In the genomic region with DNA sequence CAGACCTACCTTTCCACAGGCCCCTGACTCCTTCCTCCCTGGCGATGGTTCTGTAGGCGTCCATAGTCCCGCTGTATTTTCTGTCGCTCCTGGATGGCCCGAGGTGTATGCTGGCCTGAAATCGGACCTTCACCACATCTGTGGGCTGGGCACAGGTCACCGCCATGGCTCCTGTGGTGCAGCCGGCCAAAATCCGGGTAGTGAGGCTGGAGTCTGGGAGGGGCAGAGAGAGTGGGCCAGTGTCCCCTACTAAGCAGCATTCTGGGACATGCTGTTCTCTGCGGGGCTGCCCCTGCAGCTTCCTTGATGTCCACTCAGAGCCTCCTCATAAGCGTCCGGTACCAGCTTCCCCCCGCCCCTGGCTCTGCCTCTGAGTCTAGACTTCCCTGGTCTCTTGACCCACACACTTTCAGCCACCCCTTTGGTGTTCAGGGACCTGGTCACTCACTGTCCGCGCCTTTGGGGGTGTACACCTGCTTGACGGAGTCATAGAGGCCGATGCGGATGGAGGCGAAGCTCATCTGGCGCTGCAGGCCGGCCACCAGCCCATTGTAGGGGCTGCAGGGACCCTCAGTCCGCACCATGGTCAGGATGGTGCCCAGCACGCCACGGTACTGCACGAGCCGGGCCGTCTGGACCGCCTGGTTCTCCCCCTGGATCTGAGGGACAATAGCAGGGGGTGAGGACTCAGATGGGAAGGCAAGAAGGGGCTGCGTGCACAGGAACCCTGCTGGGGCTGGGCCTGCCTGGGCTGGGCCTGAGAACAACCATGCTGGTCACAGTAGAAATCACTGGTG, we compare ENCODE assay signal across 17 cellular contexts. TPM values are rescaled to one million over a fixed set of nuclear protein-coding genes. Genes with fewer than 3 reads are reported as not detected.
DNase-seq lines count a peak whose midpoint lies in the region; ATAC-seq and TF ChIP-seq lines count a peak whose summit lies in the region.
"Had no signal": no experiment of that assay in that cellular context is flagged by ENCODE, and none has a peak within 500 bp of the region (broad histone marks: within the 10 kb centered on the region; RNA-seq: fewer than 3 reads in every experiment).

No MANE protein-coding gene starts in this region.

- WGBS in sigmoid colon, 2 donors: 96 to 97% methylated on average over 29 of the region's 29 CpGs

- H3K9me3 Mint-ChIP-seq in activated CD4-positive, alpha-beta T cell treated with anti-CD3 and anti-CD28 coated beads for 36 hours (ENCODE audit: low read depth): no peaks in the 10 kb centered on the region
- no peaks in the 10 kb centered on the region for H3K9me3 Mint-ChIP-seq in activated B cell treated with CpG ODN at 0.5 μM for 24 hours
- no peaks in the 10 kb centered on the region for H3K9me3 Mint-ChIP-seq in effector memory CD8-positive, alpha-beta T cell
- H3K9me3 Mint-ChIP-seq: dendritic cell treated with granulocyte-macrophage colony-stimulating factor and Interleukin-4, amounts not matched to agents 40 ng/mL and 50 ng/mL, for 4 days; stimulated activated memory B cell treated with anti-CD40 and anti-IgM and Interleukin-4, amounts not matched to agents 10 μg/mL and 1 μg/mL and 100 μg/mL, for 72 hours; type B pancreatic cell had no signal

- H3K4me1 Mint-ChIP-seq in activated CD4-positive, alpha-beta T cell treated with anti-CD3 and anti-CD28 coated beads for 36 hours: peaks cover 61% of the 10 kb centered on the region
- H3K4me1 Mint-ChIP-seq in activated B cell treated with CpG ODN at 0.5 μM for 24 hours: peaks cover 44% of the 10 kb centered on the region
- H3K4me1 Mint-ChIP-seq in effector memory CD8-positive, alpha-beta T cell (ENCODE audit: low read depth in 2 of 2): peaks cover 44 to 77% of the 10 kb centered on the region in 2 donors

- no peak overlapping the region for H3K27ac ChIP-seq in sigmoid colon
- H3K27ac ChIP-seq: BLaER1 treated with 17β-estradiol and CSF1 and Interleukin-3, amounts not matched to agents 10 nM and 100 nM; GM23248 had no signal

- no peaks in the 10 kb centered on the region for H3K27me3 Mint-ChIP-seq in activated CD4-positive, alpha-beta T cell treated with anti-CD3 and anti-CD28 coated beads for 36 hours
- no peaks in the 10 kb centered on the region for H3K27me3 Mint-ChIP-seq in activated B cell treated with CpG ODN at 0.5 μM for 24 hours
- no peaks in the 10 kb centered on the region for H3K27me3 Mint-ChIP-seq in effector memory CD8-positive, alpha-beta T cell
- H3K27me3 Mint-ChIP-seq: dendritic cell treated with granulocyte-macrophage colony-stimulating factor and Interleukin-4, amounts not matched to agents 40 ng/mL and 50 ng/mL, for 4 days; stimulated activated memory B cell treated with anti-CD40 and anti-IgM and Interleukin-4, amounts not matched to agents 10 μg/mL and 1 μg/mL and 100 μg/mL, for 72 hours; type B pancreatic cell had no signal

- no peak for DNase-seq in activated CD4-positive, alpha-beta T cell treated with anti-CD3 and anti-CD28 coated beads for 36 hours
- no peak for DNase-seq in activated CD4-positive, alpha-beta T cell treated with anti-CD3 and anti-CD28 coated beads for 1 hour
- DNase-seq in activated B cell treated with CpG ODN at 0.5 μM for 24 hours: no peak
- no peak for DNase-seq in effector memory CD8-positive, alpha-beta T cell
- peak; percentile 54 for DNase-seq in sigmoid colon
- no peak for DNase-seq in anterior cingulate cortex (lab: John Stamatoyannopoulos, UW)
- DNase-seq in activated CD4-positive, CD25-positive, alpha-beta regulatory T cell treated with anti-CD3 and anti-CD28 coated beads, Interleukin-2, amount 50 U/mL, for 72 hours: no peak
- DNase-seq: GM23248, KBM-7, NCI-H2081 treated with DMSO at 0.1 percent for 48 hours, SHP77 treated with DMSO at 0.1 percent for 48 hours had no signal

- H3K9me3 ChIP-seq in sigmoid colon: no peaks in the 10 kb centered on the region
- H3K9me3 ChIP-seq: BLaER1 treated with 17β-estradiol and CSF1 and Interleukin-3, amounts not matched to agents 10 nM and 100 nM had no signal

- TF ChIP-seq CTCF in activated B cell treated with CpG ODN at 0.5 μM for 24 hours (IDR thresholded peaks at IDR 0.05): no peak
- TF ChIP-seq CTCF in sigmoid colon (IDR thresholded peaks at IDR 0.05): no peak

- H3K4me3 ChIP-seq in sigmoid colon: no peak overlapping the region
- H3K4me3 ChIP-seq: BLaER1 treated with 17β-estradiol and CSF1 and Interleukin-3, amounts not matched to agents 10 nM and 100 nM; GM23248 had no signal

- CTCF ChIA-PET in activated CD4-positive, alpha-beta T cell treated with anti-CD3 and anti-CD28 coated beads for 36 hours (lab: Charles Lee): interaction anchor here (1.3 to 2.0 kb wide), 5 partner anchors 8 to 42 kb away, joined by 3 to 7 read pairs (median 6); no protein-coding TSS in a partner anchor
- CTCF ChIA-PET in activated B cell treated with CpG ODN at 0.5 μM for 24 hours (lab: Charles Lee): interaction anchor here (1.4 to 1.8 kb wide), 2 partner anchors 26 to 41 kb away, joined by 3 to 7 read pairs; no protein-coding TSS in a partner anchor

- intact Hi-C loops in activated CD4-positive, alpha-beta T cell treated with anti-CD3 and anti-CD28 coated beads for 36 hours (cut with DNase I, micrococcal nuclease): no loop called here
- intact Hi-C loops in activated B cell treated with CpG ODN at 0.5 μM for 24 hours (cut with micrococcal nuclease): loop anchor here (1.0 to 2.0 kb wide), 2 partner anchors 9 to 15 kb away; no protein-coding TSS in a partner anchor
- intact Hi-C loops in sigmoid colon (cut with DNase I): no loop called here

- no peak for TF ChIP-seq POLR2A in sigmoid colon (IDR thresholded peaks at IDR 0.05)

- TF ChIP-seq EP300 in sigmoid colon (IDR thresholded peaks at IDR 0.05): no peak

- no peaks in the 10 kb centered on the region for H3K27me3 ChIP-seq in sigmoid colon
- H3K27me3 ChIP-seq: BLaER1 treated with 17β-estradiol and CSF1 and Interleukin-3, amounts not matched to agents 10 nM and 100 nM had no signal

- no peak overlapping the region for H3K4me3 Mint-ChIP-seq in activated CD4-positive, alpha-beta T cell treated with anti-CD3 and anti-CD28 coated beads for 36 hours
- no peak overlapping the region for H3K4me3 Mint-ChIP-seq in activated B cell treated with CpG ODN at 0.5 μM for 24 hours
- H3K4me3 Mint-ChIP-seq in effector memory CD8-positive, alpha-beta T cell: peak overlapping the region; percentile 72 to 76
- H3K4me3 Mint-ChIP-seq: dendritic cell treated with granulocyte-macrophage colony-stimulating factor and Interleukin-4, amounts not matched to agents 40 ng/mL and 50 ng/mL, for 4 days; stimulated activated memory B cell treated with anti-CD40 and anti-IgM and Interleukin-4, amounts not matched to agents 10 μg/mL and 1 μg/mL and 100 μg/mL, for 72 hours; type B pancreatic cell had no signal

- H3K4me1 ChIP-seq in sigmoid colon: peaks cover 0 to 5% (median 0%) of the 10 kb centered on the region in 4 donors

- POLR2A ChIA-PET in activated CD4-positive, alpha-beta T cell treated with anti-CD3 and anti-CD28 coated beads for 36 hours (lab: Charles Lee): interaction anchor here (1.0 to 1.5 kb wide), 2 partner anchors 24 to 25 kb away, joined by 6 to 14 read pairs; a partner anchor contains a TSS
- POLR2A ChIA-PET in activated B cell treated with CpG ODN at 0.5 μM for 24 hours (lab: Charles Lee): interaction anchor here (1.0 to 2.1 kb wide), 8 partner anchors 8 to 36 kb away, joined by 3 to 13 read pairs (median 6); a partner anchor contains a TSS

- peaks cover 20% of the 10 kb centered on the region for H3K36me3 Mint-ChIP-seq in activated CD4-positive, alpha-beta T cell treated with anti-CD3 and anti-CD28 coated beads for 36 hours (ENCODE audit: low read depth)
- H3K36me3 Mint-ChIP-seq in activated B cell treated with CpG ODN at 0.5 μM for 24 hours (ENCODE audit: low read depth): peaks cover 25% of the 10 kb centered on the region
- H3K36me3 Mint-ChIP-seq in effector memory CD8-positive, alpha-beta T cell (ENCODE audit: insufficient read depth): peaks cover 4% of the 10 kb centered on the region

- peak overlapping the region; percentile 90 for H3K27ac Mint-ChIP-seq in activated CD4-positive, alpha-beta T cell treated with anti-CD3 and anti-CD28 coated beads for 36 hours
- H3K27ac Mint-ChIP-seq in activated B cell treated with CpG ODN at 0.5 μM for 24 hours: peak overlapping the region; percentile 75
- peak overlapping the region; percentile 89 to 96 for H3K27ac Mint-ChIP-seq in effector memory CD8-positive, alpha-beta T cell
- H3K27ac Mint-ChIP-seq: dendritic cell treated with granulocyte-macrophage colony-stimulating factor and Interleukin-4, amounts not matched to agents 40 ng/mL and 50 ng/mL, for 4 days; type B pancreatic cell had no signal

- no peak for ATAC-seq in activated CD4-positive, alpha-beta T cell treated with anti-CD3 and anti-CD28 coated beads for 36 hours
- ATAC-seq in activated B cell treated with CpG ODN at 0.5 μM for 24 hours (ENCODE audit: low read depth): no peak
- no peak for ATAC-seq in effector memory CD8-positive, alpha-beta T cell (replicated peaks)
- ATAC-seq in HG03196 (IDR thresholded peaks at IDR 0.05; ENCODE audit: unreplicated experiment): no peak

- peaks cover 0 to 17% (median 3%) of the 10 kb centered on the region in 4 donors for H3K36me3 ChIP-seq in sigmoid colon

RNA-seq across cellular contexts. Expression of a gene that starts 3.0 kb away (rescaled TPM):
- under 1 TPM; 0.69 to 0.73 TPM for total RNA-seq in activated CD4-positive, alpha-beta T cell treated with anti-CD3 and anti-CD28 coated beads for 36 hours
- 4.4 and 5.7 TPM in 2 replicates for total RNA-seq in activated B cell treated with CpG ODN at 0.5 μM for 24 hours
- total RNA-seq in sigmoid colon: 1 to 10 TPM in 2 of 4 donors, under 1 TPM in 2; 0.41 to 2.8 (median 1.0) TPM
- polyA plus RNA-seq in sigmoid colon: 1 to 10 TPM in 1 of 3 donors, under 1 TPM in 1, not detected in 1; 0.23 to 1.9 TPM
- polyA plus RNA-seq: GM23248 had no signal

RNA-seq across cellular contexts. Expression of a gene that starts 23.3 kb away (rescaled TPM):
- total RNA-seq in activated CD4-positive, alpha-beta T cell treated with anti-CD3 and anti-CD28 coated beads for 36 hours: 100 to 1,000 TPM; 259 to 261 TPM
- total RNA-seq in activated B cell treated with CpG ODN at 0.5 μM for 24 hours (424 and 458 TPM in 2 replicates), sigmoid colon (10 to 100 TPM; 23.8 to 38.8 (median 27.9) TPM)
- 100 to 1,000 TPM in 1 of 3 donors, 10 to 100 TPM in 2; 37.2 to 117 (median 52.5) TPM for polyA plus RNA-seq in sigmoid colon
- total RNA-seq: GM23248 had no signal

RNA-seq across cellular contexts. Expression of a gene that starts 55.1 kb away (rescaled TPM):
- total RNA-seq in activated CD4-positive, alpha-beta T cell treated with anti-CD3 and anti-CD28 coated beads for 36 hours: under 1 TPM; 0.37 to 0.57 TPM
- total RNA-seq in activated B cell treated with CpG ODN at 0.5 μM for 24 hours: not detected in 2 replicates
- under 1 TPM in 1 of 4 donors, not detected in 3; 0.27 TPM for total RNA-seq in sigmoid colon
- not detected for polyA plus RNA-seq in sigmoid colon
- total RNA-seq: GM23248 had no signal
- polyA plus RNA-seq: liver had no signal

Comparison
In these comparisons a context has a peak if more than half of its experiments do, and no peak if none do; other contexts are left out.
1. H3K4me3 Mint-ChIP-seq: peak in effector memory CD8-positive, alpha-beta T cell (2 of 2); none in activated CD4-positive, alpha-beta T cell treated with anti-CD3 and anti-CD28 coated beads for 36 hours (single experiment) and activated B cell treated with CpG ODN at 0.5 μM for 24 hours (single experiment).
2. RNA of a gene that starts 23.3 kb away (total RNA-seq): 424 to 458 TPM in activated B cell treated with CpG ODN at 0.5 μM for 24 hours and 259 to 261 TPM in activated CD4-positive, alpha-beta T cell treated with anti-CD3 and anti-CD28 coated beads for 36 hours; 23.8 to 38.8 TPM in sigmoid colon; every median in the first group is over 4 times any median in the second.
3. Peak in every context shown above with its lines, with median percentiles within 50 percentile points of each other: H3K27ac Mint-ChIP-seq.